ENCODE assay signal across 1 cellular context in the genomic region with DNA sequence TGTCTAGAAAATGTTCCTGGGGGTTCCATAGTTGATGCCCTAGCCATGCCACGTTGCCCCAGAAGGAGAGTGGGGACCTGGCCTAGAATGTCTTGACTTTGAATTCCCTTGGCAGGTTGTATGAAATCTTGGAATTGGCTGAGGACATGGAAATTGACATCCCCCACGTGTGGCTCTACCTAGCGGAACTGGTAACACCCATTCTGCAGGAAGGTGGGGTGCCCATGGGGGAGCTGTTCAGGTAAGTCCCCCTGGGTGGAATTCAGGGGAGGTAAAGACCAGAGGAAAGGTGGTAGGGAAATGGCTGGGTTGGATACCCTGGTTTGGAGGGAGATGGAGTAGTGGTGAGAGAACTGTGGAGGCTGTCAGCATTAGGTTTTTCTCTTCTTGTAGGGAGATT.
TF ChIP-seq lines count a peak whose summit lies in the region.

No MANE protein-coding gene starts in this region.

TF ChIP-seq in HEK293, 187 proteins besides CTCF, POLR2A, EP300 and RAD21:
- TF ChIP-seq ZNF248 (tag by site-specific recombination; IDR thresholded peaks at IDR 0.05) (no peak), ZNF501 (tag by site-specific recombination; IDR thresholded peaks at IDR 0.05) (no peak), HOXA7 (CRISPR knock-in tag; IDR thresholded peaks at IDR 0.05; ENCODE audit: borderline replicate concordance) (no peak), ZNF416 (tag by site-specific recombination; IDR thresholded peaks at IDR 0.05) (no peak), GLIS2 (tag by site-specific recombination; IDR thresholded peaks at IDR 0.05) (peak; percentile 31; the same call in 1 of the 2 replicates), GLI2 (tag by site-specific recombination; IDR thresholded peaks at IDR 0.05; ENCODE audit: borderline replicate concordance, low read depth) (no peak), ZNF426 (tag by site-specific recombination; IDR thresholded peaks at IDR 0.05) (no peak)
